In the genomic region with DNA sequence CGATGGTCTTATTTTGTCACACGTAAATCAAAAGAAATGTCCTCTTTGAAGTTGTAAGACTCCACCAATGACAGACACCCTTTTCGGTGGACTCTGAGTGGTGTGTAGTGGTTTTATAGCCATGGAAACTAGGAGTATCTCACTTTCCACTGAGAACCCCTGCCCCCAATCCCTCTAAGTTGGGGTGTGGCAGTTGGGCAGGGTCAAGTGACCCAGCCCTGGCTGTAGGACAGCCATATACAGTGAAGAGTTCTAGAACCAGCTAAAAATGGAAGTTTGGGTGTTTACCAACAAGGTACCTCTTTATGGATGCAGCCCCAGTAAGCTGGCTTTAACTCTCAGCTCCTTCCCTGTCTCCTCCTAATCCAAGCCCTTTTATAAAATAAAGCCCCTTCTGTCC, we compare ENCODE assay signal across 1 cellular context.
TF ChIP-seq lines count a peak whose summit lies in the region.

No MANE protein-coding gene starts in this region.

TF ChIP-seq in HepG2, 621 proteins besides CTCF, POLR2A, EP300 and RAD21:
- TF ChIP-seq ZBTB46 (CRISPR knock-in tag; IDR thresholded peaks at IDR 0.05; ENCODE audit: borderline replicate concordance) (no peak), ZNF101 (CRISPR knock-in tag; IDR thresholded peaks at IDR 0.05; ENCODE audit: borderline replicate concordance, low read depth) (no peak), ZNF564 (CRISPR knock-in tag; IDR thresholded peaks at IDR 0.05) (no peak), ELF4 (CRISPR knock-in tag; IDR thresholded peaks at IDR 0.05; ENCODE audit: borderline replicate concordance) (no peak), RBM22 (optimal IDR thresholded peaks at IDR 0.05; ENCODE audit: low read length) (peak; percentile 92), SRSF9 (IDR thresholded peaks at IDR 0.05; ENCODE audit: borderline replicate concordance, insufficient read depth, low read depth, low read length, poor library complexity, severe bottlenecking) (no peak), POLR2G (IDR thresholded peaks at IDR 0.05; ENCODE audit: low read depth, low read length) (peak; percentile 60; the same call in 1 of the 2 replicates), ZNF879 (CRISPR knock-in tag; IDR thresholded peaks at IDR 0.05) (no peak), ZNF543 (CRISPR knock-in tag; IDR thresholded peaks at IDR 0.05) (no peak), KLF11 (CRISPR knock-in tag; IDR thresholded peaks at IDR 0.05) (no peak), ZNF563 (CRISPR knock-in tag; IDR thresholded peaks at IDR 0.05) (no peak), ARNTL (CRISPR knock-in tag; IDR thresholded peaks at IDR 0.05) (no peak), NFYC (CRISPR knock-in tag; IDR thresholded peaks at IDR 0.05) (no peak), MBNL3 (CRISPR knock-in tag; conservative IDR thresholded peaks at IDR 0.05) (no peak)
- TF ChIP-seq, protein P1, sequence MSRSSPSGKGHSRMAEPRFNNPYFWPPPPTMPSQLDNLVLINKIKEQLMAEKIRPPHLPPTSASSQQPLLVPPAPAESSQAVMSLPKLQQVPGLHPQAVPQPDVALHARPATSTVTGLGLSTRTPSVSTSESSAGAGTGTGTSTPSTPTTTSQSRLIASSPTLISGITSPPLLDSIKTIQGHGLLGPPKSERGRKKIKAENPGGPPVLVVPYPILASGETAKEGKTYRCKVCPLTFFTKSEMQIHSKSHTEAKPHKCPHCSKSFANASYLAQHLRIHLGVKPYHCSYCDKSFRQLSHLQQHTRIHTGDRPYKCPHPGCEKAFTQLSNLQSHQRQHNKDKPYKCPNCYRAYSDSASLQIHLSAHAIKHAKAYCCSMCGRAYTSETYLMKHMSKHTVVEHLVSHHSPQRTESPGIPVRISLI (CRISPR knock-in tag; IDR thresholded peaks at IDR 0.05; ENCODE audit: borderline replicate concordance), result no peak
- TF ChIP-seq, protein P2, sequence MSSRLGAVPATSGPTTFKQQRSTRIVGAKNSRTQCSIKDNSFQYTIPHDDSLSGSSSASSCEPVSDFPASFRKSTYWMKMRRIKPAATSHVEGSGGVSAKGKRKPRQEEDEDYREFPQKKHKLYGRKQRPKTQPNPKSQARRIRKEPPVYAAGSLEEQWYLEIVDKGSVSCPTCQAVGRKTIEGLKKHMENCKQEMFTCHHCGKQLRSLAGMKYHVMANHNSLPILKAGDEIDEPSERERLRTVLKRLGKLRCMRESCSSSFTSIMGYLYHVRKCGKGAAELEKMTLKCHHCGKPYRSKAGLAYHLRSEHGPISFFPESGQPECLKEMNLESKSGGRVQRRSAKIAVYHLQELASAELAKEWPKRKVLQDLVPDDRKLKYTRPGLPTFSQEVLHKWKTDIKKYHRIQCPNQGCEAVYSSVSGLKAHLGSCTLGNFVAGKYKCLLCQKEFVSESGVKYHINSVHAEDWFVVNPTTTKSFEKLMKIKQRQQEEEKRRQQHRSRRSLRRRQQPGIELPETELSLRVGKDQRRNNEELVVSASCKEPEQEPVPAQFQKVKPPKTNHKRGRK (CRISPR knock-in tag; IDR thresholded peaks at IDR 0.05), result no peak
